In the genomic region with DNA sequence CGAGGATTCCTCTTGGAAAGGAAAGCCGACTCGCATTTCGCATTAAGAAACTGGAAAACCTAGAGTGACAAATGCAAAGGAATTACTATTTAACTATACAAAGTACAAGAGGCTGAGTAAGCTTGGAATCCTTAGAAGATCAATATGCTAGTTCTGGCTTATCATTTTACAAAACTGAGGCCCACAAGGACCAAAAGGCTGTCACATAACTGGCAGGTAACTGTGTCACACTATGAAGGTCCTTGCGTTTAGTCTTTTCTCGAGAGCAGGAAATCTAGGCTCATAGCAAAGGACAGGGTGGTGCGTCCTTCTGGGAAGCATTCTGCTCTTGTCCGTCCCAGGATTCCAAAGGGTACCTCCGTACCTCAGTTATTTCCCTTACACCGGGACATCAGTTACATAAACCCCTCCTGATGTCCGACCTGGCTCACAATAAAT, we compare ENCODE assay signal across 8 cellular contexts. TPM values are rescaled to one million over a fixed set of nuclear protein-coding genes. Genes with fewer than 3 reads are reported as not detected.
DNase-seq lines count a peak whose midpoint lies in the region; ATAC-seq and TF ChIP-seq lines count a peak whose summit lies in the region.

No MANE protein-coding gene starts in this region.

- peak overlapping the region; percentile 90 for H3K4me3 Mint-ChIP-seq in Calu3 (ENCODE audit: low read depth, unreplicated experiment)
- H3K4me3 Mint-ChIP-seq in activated T-helper 17 cell treated with anti-CD3 and anti-CD28 coated beads, Interleukin-2, amount 50 U/mL, for 72 hours: peak overlapping the region; percentile 99
- peak overlapping the region; percentile 100 for H3K4me3 Mint-ChIP-seq in stimulated activated memory B cell treated with anti-CD40 and anti-IgM and Interleukin-4, amounts not matched to agents 10 μg/mL and 1 μg/mL and 100 μg/mL, for 72 hours

- DNase-seq in Calu3 (no peak), iPS DF 6.9 (ENCODE audit: low read depth, low spot score) (no peak), inferior parietal cortex (ENCODE audit: extremely low spot score) (no peak), cerebellum (ENCODE audit: low spot score) (no peak)
- no peak for DNase-seq in activated CD4-positive, alpha-beta T cell treated with anti-CD3 and anti-CD28 coated beads, Interleukin-2, amount 50 U/mL, for 1 hour

- H3K27ac ChIP-seq in iPS DF 6.9 (ENCODE audit: low read length): no peak overlapping the region

- peaks cover 60% of the 10 kb centered on the region for H3K36me3 Mint-ChIP-seq in Calu3 (ENCODE audit: insufficient read depth, unreplicated experiment)
- H3K36me3 Mint-ChIP-seq in activated T-helper 17 cell treated with anti-CD3 and anti-CD28 coated beads, Interleukin-2, amount 50 U/mL, for 72 hours (ENCODE audit: low read depth): peaks cover 65% of the 10 kb centered on the region
- peaks cover 32% of the 10 kb centered on the region for H3K36me3 Mint-ChIP-seq in stimulated activated memory B cell treated with anti-CD40 and anti-IgM and Interleukin-4, amounts not matched to agents 10 μg/mL and 1 μg/mL and 100 μg/mL, for 72 hours

- WGBS in iPS DF 6.9 (ENCODE audit: insufficient coverage, insufficient read length): no CpG with 5 or more reads among the region's 11 CpGs

- H3K36me3 ChIP-seq in iPS DF 6.9 (ENCODE audit: control insufficient read depth, insufficient read depth, low read length): peaks cover 20% of the 10 kb centered on the region; the same call in 1 of the 2 replicates

- no peaks in the 10 kb centered on the region for H3K9me3 Mint-ChIP-seq in Calu3 (ENCODE audit: low read depth, unreplicated experiment)
- H3K9me3 Mint-ChIP-seq in activated T-helper 17 cell treated with anti-CD3 and anti-CD28 coated beads, Interleukin-2, amount 50 U/mL, for 72 hours: no peaks in the 10 kb centered on the region
- no peaks in the 10 kb centered on the region for H3K9me3 Mint-ChIP-seq in stimulated activated memory B cell treated with anti-CD40 and anti-IgM and Interleukin-4, amounts not matched to agents 10 μg/mL and 1 μg/mL and 100 μg/mL, for 72 hours

- no peaks in the 10 kb centered on the region for H3K4me1 ChIP-seq in iPS DF 6.9 (ENCODE audit: control insufficient read depth, insufficient read depth, low read length)

- no peaks in the 10 kb centered on the region for H3K9me3 ChIP-seq in iPS DF 6.9 (ENCODE audit: control insufficient read depth, insufficient read depth, low read length)

- TSS peak; percentile 75 for BruUV-seq in Calu3 (replicated peaks; lab: Mats Ljungman, UMichigan)

- CTCF ChIA-PET in Calu3 (lab: Charles Lee): no interaction called here

- H3K4me1 Mint-ChIP-seq in Calu3 (ENCODE audit: low read depth, unreplicated experiment): peaks cover 12% of the 10 kb centered on the region
- peaks cover 24% of the 10 kb centered on the region for H3K4me1 Mint-ChIP-seq in activated T-helper 17 cell treated with anti-CD3 and anti-CD28 coated beads, Interleukin-2, amount 50 U/mL, for 72 hours
- H3K4me1 Mint-ChIP-seq in stimulated activated memory B cell treated with anti-CD40 and anti-IgM and Interleukin-4, amounts not matched to agents 10 μg/mL and 1 μg/mL and 100 μg/mL, for 72 hours: peaks cover 42% of the 10 kb centered on the region

- no peaks in the 10 kb centered on the region for H3K27me3 ChIP-seq in iPS DF 6.9 (ENCODE audit: control insufficient read depth, insufficient read depth, low read length)

- H3K27ac Mint-ChIP-seq in Calu3 (ENCODE audit: unreplicated experiment): peak overlapping the region; percentile 99
- peak overlapping the region; percentile 99 for H3K27ac Mint-ChIP-seq in activated T-helper 17 cell treated with anti-CD3 and anti-CD28 coated beads, Interleukin-2, amount 50 U/mL, for 72 hours
- H3K27ac Mint-ChIP-seq in stimulated activated memory B cell treated with anti-CD40 and anti-IgM and Interleukin-4, amounts not matched to agents 10 μg/mL and 1 μg/mL and 100 μg/mL, for 72 hours: peak overlapping the region; percentile 97

- no peaks in the 10 kb centered on the region for H3K27me3 Mint-ChIP-seq in Calu3 (ENCODE audit: unreplicated experiment)
- no peaks in the 10 kb centered on the region for H3K27me3 Mint-ChIP-seq in activated T-helper 17 cell treated with anti-CD3 and anti-CD28 coated beads, Interleukin-2, amount 50 U/mL, for 72 hours
- H3K27me3 Mint-ChIP-seq in stimulated activated memory B cell treated with anti-CD40 and anti-IgM and Interleukin-4, amounts not matched to agents 10 μg/mL and 1 μg/mL and 100 μg/mL, for 72 hours: no peaks in the 10 kb centered on the region

- peak overlapping the region; percentile 79 for H3K4me3 ChIP-seq in iPS DF 6.9 (ENCODE audit: low read length)

- intact Hi-C loops in Calu3 (cut with micrococcal nuclease; ENCODE audit: unreplicated experiment): no loop called here

- TF ChIP-seq CTCF in Calu3 (IDR thresholded peaks at IDR 0.05; ENCODE audit: unreplicated experiment): no peak

- peak; percentile 13 for ATAC-seq in HG02798 (IDR thresholded peaks at IDR 0.05; ENCODE audit: poor library complexity, unreplicated experiment)
- ATAC-seq in activated T-helper 17 cell treated with anti-CD3 and anti-CD28 coated beads, Interleukin-2, amount 50 U/mL, for 72 hours (replicated peaks): peak; percentile 5
- ATAC-seq in stimulated activated memory B cell treated with anti-CD40 and anti-IgM and Interleukin-4, amounts not matched to agents 10 μg/mL and 1 μg/mL and 100 μg/mL, for 72 hours: no peak

RNA-seq across cellular contexts. Expression of a gene that starts 0.6 kb away (rescaled TPM):
- total RNA-seq in Calu3 (2022) (587 and 599 TPM in 2 replicates), cerebellum (997 TPM)
- total RNA-seq in activated T-helper 17 cell treated with anti-CD3 and anti-CD28 coated beads, Interleukin-2, amount 50 U/mL, for 72 hours: 1,000 to 10,000 TPM; 1,391 to 1,542 TPM

RNA-seq across cellular contexts. Expression of a gene that starts 9.0 kb away (rescaled TPM):
- 34.8 and 36.5 TPM in 2 replicates for total RNA-seq in Calu3 (2022)
- total RNA-seq in activated T-helper 17 cell treated with anti-CD3 and anti-CD28 coated beads, Interleukin-2, amount 50 U/mL, for 72 hours: 10 to 100 TPM; 30.0 to 33.5 TPM
- 42.8 TPM for total RNA-seq in cerebellum

RNA-seq across cellular contexts. Expression of a gene that starts 38.5 kb away (rescaled TPM):
- total RNA-seq in Calu3 (2022) (5.4 and 6.4 TPM in 2 replicates), cerebellum (45.5 TPM)
- 10 to 100 TPM; 16.9 to 19.0 TPM for total RNA-seq in activated T-helper 17 cell treated with anti-CD3 and anti-CD28 coated beads, Interleukin-2, amount 50 U/mL, for 72 hours
